In genomic region chr2:189685540-189686229, GRCh38 we compare ENCODE assay signal across 10 cellular contexts. TPM values are rescaled to one million over a fixed set of nuclear protein-coding genes. Genes with fewer than 3 reads are reported as not detected.
DNase-seq lines count a peak whose midpoint lies in the region; ATAC-seq and TF ChIP-seq lines count a peak whose summit lies in the region.
"Had no signal": no experiment of that assay in that cellular context is flagged by ENCODE, and none has a peak within 500 bp of the region (broad histone marks: within the 10 kb centered on the region; RNA-seq: fewer than 3 reads in every experiment).

No MANE protein-coding gene starts in this region.

- CTCF ChIA-PET in T-cell (lab: Charles Lee): interaction anchor here in 1 of 2 donors (0.7 to 1.6 kb wide), 2 partner anchors 11 to 12 kb away, joined by 3 to 5 read pairs; partner anchors contain the start of gene ANKAR

- no peaks in the 10 kb centered on the region for H3K27me3 ChIP-seq in kidney epithelial cell (ENCODE audit: control insufficient read depth, insufficient read depth, low read length)

- in situ Hi-C loops in GM13976 (cut with MboI; ENCODE audit: low sequenced_read_pairs, unreplicated experiment): no loop called here

- ATAC-seq in HG02884 (IDR thresholded peaks at IDR 0.05; ENCODE audit: unreplicated experiment) (peak; percentile 63), T-cell (replicated peaks in 1 of 4) (peak in 3 of 4 experiments; percentile 30 to 35 (median 32))

- no peaks in the 10 kb centered on the region for H3K36me3 ChIP-seq in kidney epithelial cell (ENCODE audit: control insufficient read depth, insufficient read depth, low read length)

- no peak overlapping the region for H3K4me3 ChIP-seq in kidney epithelial cell (ENCODE audit: low read depth, low read length)

- DNase-seq in GM13976 (ENCODE audit: low spot score) (no peak), T-cell (peak in 4 of 34 experiments; percentile 5 to 20 (median 8)), kidney epithelial cell (ENCODE audit: low read depth) (peak; percentile 35), NCI-H2081 treated with DMSO at 0.1 percent for 48 hours (lab: John Stamatoyannopoulos, UW) (no peak), GM10266 (ENCODE audit: extremely low spot score) (no peak), ecto neural progenitor cell (ENCODE audit: low spot score) (no peak)
- DNase-seq in stimulated activated CD4-positive, alpha-beta T cell treated with anti-CD3 and anti-CD28 coated beads, Interleukin-4, amount 100 ng/mL, for 1 hour: no peak
- DNase-seq: NCI-H446 treated with DMSO at 0.1 percent for 48 hours had no signal

- POLR2A ChIA-PET in T-cell (lab: Charles Lee): interaction anchor here in 1 of 2 donors (1.0 kb wide), 1 partner anchor 24 kb away, joined by 3 read pairs; no protein-coding TSS in a partner anchor

- no peaks in the 10 kb centered on the region for H3K9me3 Mint-ChIP-seq in T-cell
- H3K9me3 Mint-ChIP-seq: immature natural killer cell had no signal

- peaks cover 4% of the 10 kb centered on the region for H3K36me3 Mint-ChIP-seq in T-cell

- TF ChIP-seq CTCF in GM13976 (IDR thresholded peaks at IDR 0.05; ENCODE audit: borderline replicate concordance, control extremely low read depth, extremely low read depth, insufficient read depth, missing control alignments): peak; percentile 2
- TF ChIP-seq CTCF in kidney epithelial cell (IDR thresholded peaks at IDR 0.05; ENCODE audit: insufficient read depth, low read length, poor library complexity, severe bottlenecking): no peak
- no peak for TF ChIP-seq CTCF in GM10266 (IDR thresholded peaks at IDR 0.05; ENCODE audit: control insufficient read depth, insufficient read depth, low read depth, missing control alignments)

- no peak overlapping the region for H3K27ac Mint-ChIP-seq in T-cell

- H3K4me3 Mint-ChIP-seq in T-cell: no peak overlapping the region
- H3K4me3 Mint-ChIP-seq: immature natural killer cell had no signal

- H3K4me1 Mint-ChIP-seq in T-cell: peaks cover 13 to 27% (median 18%) of the 10 kb centered on the region in 3 donors

- no peaks in the 10 kb centered on the region for H3K27me3 Mint-ChIP-seq in T-cell

RNA-seq across cellular contexts. Expression of gene ANKAR, which starts 11.2 kb away (rescaled TPM):
- total RNA-seq in T-cell: 10 to 100 TPM; 12.5 to 14.9 (median 12.9) TPM
- total RNA-seq in kidney epithelial cell: 3.3 and 3.8 TPM in 2 replicates

RNA-seq across cellular contexts. Expression of gene ASNSD1, which starts 24.4 kb away (rescaled TPM):
- total RNA-seq in T-cell (10 to 100 TPM; 31.7 to 43.8 (median 35.9) TPM), kidney epithelial cell (34.6 and 39.9 TPM in 2 replicates)
